8 cellular contexts compared by ENCODE assay signal in genomic region chr12:93979189-93979588, GRCh38.
DNase-seq lines count a peak whose midpoint lies in the region; ATAC-seq, FAIRE-seq and TF ChIP-seq lines count a peak whose summit lies in the region.

No MANE protein-coding gene starts in this region.

- peak; percentile 56 for ATAC-seq in K562
- ATAC-seq in lower lobe of right lung, result peak in 1 of 2 donors; percentile 50

- H3K4me1 ChIP-seq in CD4-positive, alpha-beta memory T cell (ENCODE audit: insufficient read depth, low read length), result no peaks in the 10 kb centered on the region
- H3K4me1 ChIP-seq in K562 (replicated peaks in 1 of 2; ENCODE audit: control insufficient read depth in 2 of 2, insufficient read depth in 2 of 2, low read length in 2 of 2) (peaks cover 0 to 12% of the 10 kb centered on the region in 2 experiments; a peak in 3 of 5 replicates), lower lobe of right lung (peaks cover 8% of the 10 kb centered on the region)

- H3K9me1 ChIP-seq in K562 (ENCODE audit: control insufficient read depth, insufficient read depth, low read length), result no peaks in the 10 kb centered on the region

- peak overlapping the region in 1 of 7 donors; percentile 24 for H3K27ac Mint-ChIP-seq in CD4-positive, alpha-beta memory T cell

- TF ChIP-seq RAD21 in K562 (CRISPR knock-in tag; conservative IDR thresholded peaks at IDR 0.05 in 1 of 2, IDR thresholded peaks at IDR 0.05 in 1 of 2), result peak; percentile 79 to 94

- in situ Hi-C loops in K562 (cut with MboI), result no loop called here

- no peaks in the 10 kb centered on the region for H3K9me3 ChIP-seq in CD4-positive, alpha-beta memory T cell (ENCODE audit: control insufficient read depth in 1 of 2, low read length in 2 of 2)
- no peaks in the 10 kb centered on the region for H3K9me3 ChIP-seq in K562 (replicated peaks; ENCODE audit: control insufficient read depth, insufficient read depth, low read depth, low read length)
- H3K9me3 ChIP-seq in lower lobe of right lung, result no peaks in the 10 kb centered on the region

- intact Hi-C loops in CD4-positive, alpha-beta memory T cell (cut with micrococcal nuclease), result loop anchor here (1.0 to 2.0 kb wide), 2 partner anchors 122 to 476 kb away; no protein-coding TSS in a partner anchor
- intact Hi-C loops in K562 (cut with micrococcal nuclease), result loop anchor here (1.0 to 10.0 kb wide), 4 partner anchors 82 to 454 kb away; no protein-coding TSS in a partner anchor
- intact Hi-C loops in lower lobe of right lung (cut with DNase I), result no loop called here

- FAIRE-seq in K562 (lab: Jason Lieb, UNC), result no peak

- peak in 4 of 5 donors; percentile 20 to 45 (median 28) for DNase-seq in CD4-positive, alpha-beta memory T cell
- peak in 1 of 4 experiments; percentile 50 for DNase-seq in K562 (ENCODE audit: extremely low read depth in 1 of 4, low spot score in 3 of 4)
- DNase-seq in lower lobe of right lung, result no peak
- no peak for DNase-seq in GDM1 (lab: John Stamatoyannopoulos, UW)
- DNase-seq in T-helper 9 cell, result no peak
- no peak for DNase-seq in superior temporal gyrus (ENCODE audit: extremely low spot score)
- no peak for DNase-seq in iPS-NIHi7 (ENCODE audit: extremely low spot score)

- TF ChIP-seq CTCF in LNCAP (IDR thresholded peaks at IDR 0.05) (peak; percentile 65), K562 (IDR thresholded peaks at IDR 0.05 in 2 of 3, conservative IDR thresholded peaks at IDR 0.05 in 1 of 3; ENCODE audit: insufficient read depth in 2 of 3, low read depth in 1 of 3, low read length in 3 of 3) (peak; percentile 42 to 73 (median 55); a peak in 4 of 6 replicates), lower lobe of right lung (IDR thresholded peaks at IDR 0.05) (peak; percentile 46)

- TF ChIP-seq EP300 in K562 (IDR thresholded peaks at IDR 0.05; ENCODE audit: low read length), result no peak

- H3K4me2 ChIP-seq in K562 (ENCODE audit: insufficient read depth, low read length), result no peak overlapping the region

- no peak overlapping the region for H3K27ac ChIP-seq in CD4-positive, alpha-beta memory T cell (ENCODE audit: low read depth, low read length)
- H3K27ac ChIP-seq in K562 (ENCODE audit: extremely low read depth, low read depth, low read length) (no peak overlapping the region), lower lobe of right lung (no peak overlapping the region)

- H3K4me3 ChIP-seq in CD4-positive, alpha-beta memory T cell (ENCODE audit: low read length in 2 of 2), result no peak overlapping the region
- H3K4me3 ChIP-seq in K562 (no peak overlapping the region), lower lobe of right lung (no peak overlapping the region)

- no peak overlapping the region for H2AFZ ChIP-seq in K562 (ENCODE audit: low read depth, low read length)

- no peaks in the 10 kb centered on the region for H3K36me3 ChIP-seq in CD4-positive, alpha-beta memory T cell (ENCODE audit: insufficient read depth, low read length)
- H3K36me3 ChIP-seq in K562 (ENCODE audit: control insufficient read depth, insufficient read depth, low read length), result no peaks in the 10 kb centered on the region
- H3K36me3 ChIP-seq in lower lobe of right lung, result no peaks in the 10 kb centered on the region

- no peaks in the 10 kb centered on the region for H3K9me3 Mint-ChIP-seq in CD4-positive, alpha-beta memory T cell

- H3K79me2 ChIP-seq in K562 (ENCODE audit: control insufficient read depth, insufficient read depth, low read length), result no peaks in the 10 kb centered on the region

- H4K20me1 ChIP-seq in K562 (replicated peaks; ENCODE audit: control insufficient read depth, insufficient read depth, low read length), result no peaks in the 10 kb centered on the region

- no peak overlapping the region for H3K9ac ChIP-seq in K562 (ENCODE audit: insufficient read depth in 1 of 2, low read depth in 2 of 2, low read length in 2 of 2)

- peaks cover 0 to 12% (median 7%) of the 10 kb centered on the region in 4 donors for H3K4me1 Mint-ChIP-seq in CD4-positive, alpha-beta memory T cell

- BruUV-seq in K562 (replicated peaks; lab: Mats Ljungman, UMichigan), result no TSS peak

- POLR2A ChIA-PET in CD4-positive, alpha-beta memory T cell (lab: Charles Lee; ENCODE audit: partially characterized antibody), result interaction anchor here (0.7 to 1.0 kb wide), 2 partner anchors 122 to 385 kb away, joined by 3 to 4 read pairs; no protein-coding TSS in a partner anchor
- POLR2A ChIA-PET in K562 (lab: Yijun Ruan, JAX), result interaction anchor here (1.2 kb wide), 1 partner anchor 121 kb away, joined by 3 read pairs; no protein-coding TSS in a partner anchor

- TF ChIP-seq POLR2A in K562 (conservative IDR thresholded peaks at IDR 0.05), result no peak

- no peaks in the 10 kb centered on the region for H3K36me3 Mint-ChIP-seq in CD4-positive, alpha-beta memory T cell

- 46% methylated on average over 2 of the region's 2 CpGs for WGBS in K562 (ENCODE audit: insufficient coverage, low coverage, missing lambda C conversion rate)

- no peaks in the 10 kb centered on the region for H3K27me3 Mint-ChIP-seq in CD4-positive, alpha-beta memory T cell

- CTCF ChIA-PET in CD4-positive, alpha-beta memory T cell (lab: Charles Lee; ENCODE audit: partially characterized antibody), result interaction anchor here (0.7 to 8.2 kb wide), 11 partner anchors 11 to 477 kb away, joined by 3 to 66 read pairs (median 3); no protein-coding TSS in a partner anchor
- CTCF ChIA-PET in K562 (lab: Yijun Ruan, JAX; ENCODE audit: low intra/inter-chr PET ratio), result interaction anchor here (0.9 to 1.1 kb wide), 2 partner anchors 123 to 212 kb away, joined by 3 to 4 read pairs; no protein-coding TSS in a partner anchor

- H3K27me3 ChIP-seq in CD4-positive, alpha-beta memory T cell (ENCODE audit: insufficient read depth, low read length), result no peaks in the 10 kb centered on the region
- H3K27me3 ChIP-seq in K562 (ENCODE audit: control insufficient read depth in 2 of 2, insufficient read depth in 2 of 2, low read length in 2 of 2) (no peaks in the 10 kb centered on the region), lower lobe of right lung (ENCODE audit: low read depth) (no peaks in the 10 kb centered on the region)

- no peak overlapping the region for H3K4me3 Mint-ChIP-seq in CD4-positive, alpha-beta memory T cell

TF ChIP-seq in K562, 482 proteins besides CTCF, POLR2A, EP300 and RAD21 (continues in another document):
- TF ChIP-seq, protein P1, sequence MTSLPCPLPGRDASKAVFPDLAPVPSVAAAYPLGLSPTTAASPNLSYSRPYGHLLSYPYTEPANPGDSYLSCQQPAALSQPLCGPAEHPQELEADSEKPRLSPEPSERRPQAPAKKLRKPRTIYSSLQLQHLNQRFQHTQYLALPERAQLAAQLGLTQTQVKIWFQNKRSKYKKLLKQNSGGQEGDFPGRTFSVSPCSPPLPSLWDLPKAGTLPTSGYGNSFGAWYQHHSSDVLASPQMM (CRISPR knock-in tag; IDR thresholded peaks at IDR 0.05), result no peak
- TF ChIP-seq, protein P2, sequence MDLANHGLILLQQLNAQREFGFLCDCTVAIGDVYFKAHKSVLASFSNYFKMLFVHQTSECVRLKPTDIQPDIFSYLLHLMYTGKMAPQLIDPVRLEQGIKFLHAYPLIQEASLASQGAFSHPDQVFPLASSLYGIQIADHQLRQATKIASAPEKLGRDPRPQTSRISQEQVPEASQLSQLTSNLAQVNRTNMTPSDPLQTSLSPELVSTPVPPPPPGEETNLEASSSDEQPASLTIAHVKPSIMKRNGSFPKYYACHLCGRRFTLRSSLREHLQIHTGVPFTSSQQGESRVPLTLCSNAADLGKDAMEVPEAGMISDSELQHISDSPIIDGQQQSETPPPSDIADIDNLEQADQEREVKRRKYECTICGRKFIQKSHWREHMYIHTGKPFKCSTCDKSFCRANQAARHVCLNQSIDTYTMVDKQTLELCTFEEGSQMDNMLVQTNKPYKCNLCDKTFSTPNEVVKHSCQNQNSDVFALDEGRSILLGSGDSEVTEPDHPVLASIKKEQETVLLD (IDR thresholded peaks at IDR 0.05), result no peak
- TF ChIP-seq CREM (IDR thresholded peaks at IDR 0.05; ENCODE audit: low read depth), result no peak
- TF ChIP-seq RFX7 (CRISPR knock-in tag; IDR thresholded peaks at IDR 0.05), result no peak
- TF ChIP-seq ZNF644 (tag; IDR thresholded peaks at IDR 0.05; ENCODE audit: low read depth), result no peak
- TF ChIP-seq NFRKB (IDR thresholded peaks at IDR 0.05; ENCODE audit: low read depth), result no peak
- TF ChIP-seq ESRRB (CRISPR knock-in tag; IDR thresholded peaks at IDR 0.05; ENCODE audit: borderline replicate concordance), result no peak
- TF ChIP-seq ZEB2 (IDR thresholded peaks at IDR 0.05), result peak; percentile 57; the same call in 1 of the 2 replicates
- no peak for TF ChIP-seq TCF7 (IDR thresholded peaks at IDR 0.05; ENCODE audit: borderline replicate concordance)
- TF ChIP-seq, protein P3, sequence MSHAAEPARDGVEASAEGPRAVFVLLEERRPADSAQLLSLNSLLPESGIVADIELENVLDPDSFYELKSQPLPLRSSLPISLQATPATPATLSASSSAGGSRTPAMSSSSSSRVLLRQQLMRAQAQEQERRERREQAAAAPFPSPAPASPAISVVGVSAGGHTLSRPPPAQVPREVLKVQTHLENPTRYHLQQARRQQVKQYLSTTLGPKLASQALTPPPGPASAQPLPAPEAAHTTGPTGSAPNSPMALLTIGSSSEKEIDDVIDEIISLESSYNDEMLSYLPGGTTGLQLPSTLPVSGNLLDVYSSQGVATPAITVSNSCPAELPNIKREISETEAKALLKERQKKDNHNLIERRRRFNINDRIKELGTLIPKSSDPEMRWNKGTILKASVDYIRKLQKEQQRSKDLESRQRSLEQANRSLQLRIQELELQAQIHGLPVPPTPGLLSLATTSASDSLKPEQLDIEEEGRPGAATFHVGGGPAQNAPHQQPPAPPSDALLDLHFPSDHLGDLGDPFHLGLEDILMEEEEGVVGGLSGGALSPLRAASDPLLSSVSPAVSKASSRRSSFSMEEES (CRISPR knock-in tag; IDR thresholded peaks at IDR 0.05), result no peak
- TF ChIP-seq STAT5A (IDR thresholded peaks at IDR 0.05; ENCODE audit: borderline replicate concordance, low read length), result no peak
- peak in 1 of 2 experiments; percentile 58; a peak in 1 of 4 replicates for TF ChIP-seq MAZ (CRISPR knock-in tag; conservative IDR thresholded peaks at IDR 0.05 in 1 of 2, IDR thresholded peaks at IDR 0.05 in 1 of 2)
- no peak for TF ChIP-seq NONO (IDR thresholded peaks at IDR 0.05; ENCODE audit: low read depth in 2 of 2, low read length in 1 of 2)
- TF ChIP-seq THRA (IDR thresholded peaks at IDR 0.05), result no peak
- TF ChIP-seq E2F3 (CRISPR knock-in tag; IDR thresholded peaks at IDR 0.05), result no peak
- no peak for TF ChIP-seq POLR2H (tag; IDR thresholded peaks at IDR 0.05; ENCODE audit: low read depth)

Comparison
In these comparisons a context has a peak if more than half of its experiments do, and no peak if none do; other contexts are left out.
1. DNase-seq: peak in CD4-positive, alpha-beta memory T cell (4 of 5); none in lower lobe of right lung (single experiment), GDM1 (single experiment), T-helper 9 cell (single experiment), superior temporal gyrus (single experiment) and iPS-NIHi7 (single experiment).
2. Peak in every context shown above with its lines, with median percentiles within 50 percentile points of each other: CTCF ChIP-seq.